In genomic region chr6:155850408-155850841, GRCh38 we compare ENCODE assay signal across 14 cellular contexts.
DNase-seq lines count a peak whose midpoint lies in the region; ATAC-seq and TF ChIP-seq lines count a peak whose summit lies in the region.
"Had no signal": no experiment of that assay in that cellular context is flagged by ENCODE, and none has a peak within 500 bp of the region (broad histone marks: within the 10 kb centered on the region; RNA-seq: fewer than 3 reads in every experiment).

No MANE protein-coding gene starts in this region.

- 84% methylated on average over 5 of the region's 5 CpGs for WGBS in mammary epithelial cell (ENCODE audit: low coverage, missing lambda C conversion rate)
- WGBS in mesendoderm (ENCODE audit: extremely low coverage, insufficient coverage, low lambda C conversion rate) = no CpG with 5 or more reads among the region's 5 CpGs

- H3K4me2 ChIP-seq in Loucy (ENCODE audit: low read depth, low read length, poor library complexity, severe bottlenecking) (peak overlapping the region; percentile 43), mammary epithelial cell (ENCODE audit: insufficient read depth, low read depth, low read length) (peak overlapping the region; percentile 13), mesendoderm (ENCODE audit: low read length) (no peak overlapping the region)

- no peaks in the 10 kb centered on the region for H3K79me2 ChIP-seq in Loucy (ENCODE audit: insufficient read depth, low read length)
- H3K79me2 ChIP-seq in mammary epithelial cell (ENCODE audit: insufficient read depth, low read length) = no peaks in the 10 kb centered on the region
- H3K79me2 ChIP-seq in mesendoderm (ENCODE audit: control insufficient read depth, insufficient read depth, low read length) = no peaks in the 10 kb centered on the region

- dilution Hi-C loops in mammary epithelial cell (cut with HindIII; ENCODE audit: low sequenced_read_pairs) = no loop called here

- H3K27me3 ChIP-seq in Loucy (ENCODE audit: insufficient read depth, low read length, poor library complexity, severe bottlenecking) = no peaks in the 10 kb centered on the region
- no peaks in the 10 kb centered on the region for H3K27me3 ChIP-seq in mammary epithelial cell (ENCODE audit: insufficient read depth, low read length)
- no peaks in the 10 kb centered on the region for H3K27me3 ChIP-seq in uterus
- H3K27me3 ChIP-seq in mesendoderm (ENCODE audit: insufficient read depth, low read length, poor library complexity) = no peaks in the 10 kb centered on the region
- H3K27me3 ChIP-seq: dorsolateral prefrontal cortex, gastroesophageal sphincter, transverse colon had no signal

- peaks cover 5% of the 10 kb centered on the region; the same call in 1 of the 2 replicates for H3F3A ChIP-seq in Loucy (ENCODE audit: low read depth)

- peak; percentile 27 for DNase-seq in Daoy (ENCODE audit: low read depth)
- peak; percentile 39 for DNase-seq in mammary epithelial cell
- peak; percentile 82 for DNase-seq in left kidney (ENCODE audit: low read depth, low spot score)
- DNase-seq in activated CD4-positive, alpha-beta T cell treated with anti-CD3 and anti-CD28 coated beads for 48 hours = no peak
- no peak for DNase-seq in uterus
- no peak for DNase-seq in mesendoderm
- DNase-seq: activated B cell treated with CpG ODN at 0.5 μM for 24 hours; activated T-cell treated with anti-CD3 and anti-CD28 coated beads, Interleukin-2, amount 50 U/mL, for 4 hours; DMS79 treated with DMSO at 0.1 percent for 48 hours; dorsolateral prefrontal cortex; transverse colon had no signal

- CTCF ChIA-PET in mammary epithelial cell (lab: Charles Lee; ENCODE audit: low non-redundant PET) = no interaction called here

- H3K4me3 ChIP-seq in Loucy (ENCODE audit: low read length, poor library complexity, severe bottlenecking) (no peak overlapping the region), mammary epithelial cell (replicated peaks in 1 of 3; ENCODE audit: insufficient read depth in 1 of 3, low read depth in 2 of 3, low read length in 3 of 3) (no peak overlapping the region), uterus (no peak overlapping the region), mesendoderm (ENCODE audit: low read length) (no peak overlapping the region)
- H3K4me3 ChIP-seq: dorsolateral prefrontal cortex, gastroesophageal sphincter, transverse colon had no signal

- H4K20me1 ChIP-seq in Loucy (ENCODE audit: insufficient read depth, low read length, poor library complexity, severe bottlenecking) = no peaks in the 10 kb centered on the region
- no peaks in the 10 kb centered on the region for H4K20me1 ChIP-seq in mammary epithelial cell (ENCODE audit: insufficient read depth, low read length)

- H3K9me2 ChIP-seq in Loucy (replicated peaks; ENCODE audit: low read depth, low read length) = no peaks in the 10 kb centered on the region

- TF ChIP-seq CTCF in Loucy (conservative IDR thresholded peaks at IDR 0.05; ENCODE audit: low read length) (no peak), mammary epithelial cell (conservative IDR thresholded peaks at IDR 0.05 in 1 of 2, IDR thresholded peaks at IDR 0.05 in 1 of 2; ENCODE audit: extremely low read depth in 1 of 2, insufficient read depth in 1 of 2, low read depth in 1 of 2, low read length in 2 of 2) (no peak), uterus (IDR thresholded peaks at IDR 0.05) (no peak)

- H3K18ac ChIP-seq in mesendoderm (ENCODE audit: low read length) = no peak overlapping the region

- H3K23ac ChIP-seq in mesendoderm (ENCODE audit: low read length) = no peak overlapping the region

- H4K8ac ChIP-seq in mesendoderm (ENCODE audit: low read depth, low read length) = no peak overlapping the region

- no peaks in the 10 kb centered on the region for H3K9me3 ChIP-seq in Loucy (ENCODE audit: insufficient read depth, low read depth, low read length)
- no peaks in the 10 kb centered on the region for H3K9me3 ChIP-seq in mammary epithelial cell (replicated peaks; ENCODE audit: insufficient read depth, low read length)
- no peaks in the 10 kb centered on the region for H3K9me3 ChIP-seq in uterus
- H3K9me3 ChIP-seq: transverse colon had no signal

- no peak overlapping the region for H2BK15ac ChIP-seq in mesendoderm (replicated peaks; ENCODE audit: low read depth)

- BruUV-seq in mammary epithelial cell (replicated peaks; lab: Mats Ljungman, UMichigan) = no TSS peak

- no peak overlapping the region for H2BK120ac ChIP-seq in mesendoderm (ENCODE audit: low read depth, low read length)

- no peak overlapping the region for H3K4ac ChIP-seq in mesendoderm (ENCODE audit: low read depth, low read length)

- no peak overlapping the region for H2AK5ac ChIP-seq in mesendoderm (ENCODE audit: low read length)

- H3K9ac ChIP-seq in Loucy (ENCODE audit: low read depth, low read length, poor library complexity, severe bottlenecking) (no peak overlapping the region), mammary epithelial cell (ENCODE audit: insufficient read depth, low read length) (no peak overlapping the region), mesendoderm (ENCODE audit: low read length) (no peak overlapping the region)

- H3K27ac ChIP-seq in mammary epithelial cell (ENCODE audit: insufficient read depth, low read depth, low read length) (no peak overlapping the region), uterus (no peak overlapping the region), mesendoderm (ENCODE audit: low read depth, low read length) (no peak overlapping the region)
- H3K27ac ChIP-seq: dorsolateral prefrontal cortex, gastroesophageal sphincter, transverse colon had no signal

- H3K79me1 ChIP-seq in mesendoderm (ENCODE audit: low read length) = no peaks in the 10 kb centered on the region

- intact Hi-C loops in mammary epithelial cell (cut with micrococcal nuclease) (no loop called here), uterus (cut with DNase I; ENCODE audit: low total_unique reads) (no loop called here)

- H3K4me1 ChIP-seq in Loucy (ENCODE audit: insufficient read depth, low read length, poor library complexity, severe bottlenecking) (peaks cover 47% of the 10 kb centered on the region), mammary epithelial cell (ENCODE audit: insufficient read depth, low read length) (peaks cover 7% of the 10 kb centered on the region), uterus (no peaks in the 10 kb centered on the region), mesendoderm (ENCODE audit: control insufficient read depth, low read depth, low read length) (no peaks in the 10 kb centered on the region)
- H3K4me1 ChIP-seq: gastroesophageal sphincter, transverse colon had no signal

- no peak overlapping the region for H3K56ac ChIP-seq in mesendoderm (ENCODE audit: low read length)

- no peak overlapping the region for H4K5ac ChIP-seq in mesendoderm (ENCODE audit: low read length)

- no peak for ATAC-seq in HG02885 (IDR thresholded peaks at IDR 0.05; ENCODE audit: poor library complexity, unreplicated experiment)
- ATAC-seq: activated T-cell treated with anti-CD3 and anti-CD28 coated beads, Interleukin-2, amount 50 U/mL, for 4 hours; gastroesophageal sphincter had no signal

- TF ChIP-seq POLR2A in uterus (IDR thresholded peaks at IDR 0.05) = no peak

- H2AFZ ChIP-seq in Loucy (ENCODE audit: low read length) (no peak overlapping the region), mammary epithelial cell (ENCODE audit: low read depth, low read length) (peak overlapping the region; percentile 66)

- in situ Hi-C loops in mammary epithelial cell (cut with MboI; ENCODE audit: low sequenced_read_pairs in 2 of 2) = no loop called here

- no peak overlapping the region for H2BK5ac ChIP-seq in mesendoderm (ENCODE audit: low read length)

- H3K36me3 ChIP-seq in Loucy (ENCODE audit: insufficient read depth, low read length) (no peaks in the 10 kb centered on the region), mammary epithelial cell (ENCODE audit: insufficient read depth, low read length) (no peaks in the 10 kb centered on the region), uterus (no peaks in the 10 kb centered on the region), mesendoderm (ENCODE audit: control insufficient read depth, insufficient read depth, low read length) (no peaks in the 10 kb centered on the region)
- H3K36me3 ChIP-seq: gastroesophageal sphincter, transverse colon had no signal

Comparison
In these comparisons a context has a peak if more than half of its experiments do, and no peak if none do; other contexts are left out.
1. DNase-seq: peak in Daoy (single experiment), mammary epithelial cell (single experiment) and left kidney (single experiment); none in activated CD4-positive, alpha-beta T cell treated with anti-CD3 and anti-CD28 coated beads for 48 hours (single experiment), uterus (0 of 2) and mesendoderm (single experiment).